In genomic region chr19:4139614-4140236, GRCh38 we compare ENCODE assay signal across 8 cellular contexts. TPM values are rescaled to one million over a fixed set of nuclear protein-coding genes. Genes with fewer than 3 reads are reported as not detected.
DNase-seq lines count a peak whose midpoint lies in the region; ATAC-seq and TF ChIP-seq lines count a peak whose summit lies in the region.

No MANE protein-coding gene starts in this region.

- no peaks in the 10 kb centered on the region for H3K9me3 Mint-ChIP-seq in MCF 10A (ENCODE audit: unreplicated experiment)

- H3K27me3 ChIP-seq in WERI-Rb-1 (ENCODE audit: insufficient read depth, low read depth, severe bottlenecking) = peaks cover 3% of the 10 kb centered on the region

- no peak overlapping the region for H3K27ac ChIP-seq in WERI-Rb-1

- POLR2A ChIA-PET in MCF 10A (lab: Yijun Ruan, JAX) = interaction anchor here (0.6 to 0.8 kb wide), 2 partner anchors 8 to 112 kb away, joined by 3 to 6 read pairs; no protein-coding TSS in a partner anchor

- no peaks in the 10 kb centered on the region for H3K36me3 Mint-ChIP-seq in MCF 10A (ENCODE audit: insufficient read depth, unreplicated experiment)

- H3K4me3 ChIP-seq in WERI-Rb-1 (ENCODE audit: low read depth, low read length) = no peak overlapping the region

- DNase-seq in NCI-H1105 treated with DMSO at 0.1 percent for 48 hours (lab: John Stamatoyannopoulos, UW) (peak; percentile 12), NCI-H1105 (lab: John Stamatoyannopoulos, UW) (no peak), NCI-H1694 treated with DMSO at 0.1 percent for 48 hours (lab: John Stamatoyannopoulos, UW) (peak; percentile 34), WERI-Rb-1 (peak; percentile 87), MCF 10A (ENCODE audit: unreplicated experiment) (peak; percentile 78), kidney glomerular epithelial cell (lab: John Stamatoyannopoulos, UW) (peak; percentile 25)
- peak; percentile 94 to 96 for DNase-seq in stimulated activated CD4-positive, alpha-beta T cell treated with anti-CD3 and anti-CD28 coated beads, Interleukin-2, amount 100 ng/mL, for 24 hours

- BruUV-seq in MCF 10A (replicated peaks; lab: Mats Ljungman, UMichigan) = no TSS peak

- CTCF ChIA-PET in MCF 10A (lab: Yijun Ruan, JAX) = interaction anchor here (0.6 to 3.2 kb wide), 16 partner anchors 9 to 728 kb away, joined by 3 to 16 read pairs (median 5); partner anchors contain the start of genes CREB3L3 and PLIN3

- H3K36me3 ChIP-seq in WERI-Rb-1 = no peaks in the 10 kb centered on the region

- no peak overlapping the region for H3K4me3 Mint-ChIP-seq in MCF 10A (ENCODE audit: unreplicated experiment)

- no peaks in the 10 kb centered on the region for H3K9me3 ChIP-seq in WERI-Rb-1 (ENCODE audit: severe bottlenecking)

- no peaks in the 10 kb centered on the region for H3K27me3 Mint-ChIP-seq in MCF 10A (ENCODE audit: insufficient read depth, unreplicated experiment)

- H3K4me1 Mint-ChIP-seq in MCF 10A (ENCODE audit: insufficient read depth, unreplicated experiment) = no peaks in the 10 kb centered on the region

- no peak overlapping the region for H3K27ac Mint-ChIP-seq in MCF 10A (ENCODE audit: low read depth, unreplicated experiment)

- TF ChIP-seq CTCF in WERI-Rb-1 (IDR thresholded peaks at IDR 0.05; ENCODE audit: low read depth, low read length) (peak; percentile 92), MCF 10A (IDR thresholded peaks at IDR 0.05; ENCODE audit: unreplicated experiment) (peak; percentile 73)

- intact Hi-C loops in MCF 10A (cut with micrococcal nuclease) = loop anchor here (2.0 to 10.0 kb wide), 3 partner anchors 47 to 153 kb away; no protein-coding TSS in a partner anchor

- no peak for ATAC-seq in HG02840 (IDR thresholded peaks at IDR 0.05; ENCODE audit: low FRiP score, unreplicated experiment)

RNA-seq across cellular contexts. Expression of gene CREB3L3, which starts 13.7 kb away (rescaled TPM):
- not detected in 2 replicates for total RNA-seq in MCF 10A (2022)

RNA-seq across cellular contexts. Expression of gene MAP2K2, which starts 15.8 kb away (rescaled TPM):
- 171 and 230 TPM in 2 replicates for total RNA-seq in MCF 10A (2022)

RNA-seq across cellular contexts. Expression of gene SIRT6, which starts 42.6 kb away (rescaled TPM):
- 33.2 and 43.9 TPM in 2 replicates for total RNA-seq in MCF 10A (2022)

RNA-seq across cellular contexts. Expression of gene ANKRD24, which starts 42.8 kb away (rescaled TPM):
- 1.2 and 2.9 TPM in 2 replicates for total RNA-seq in MCF 10A (2022)
